ENCODE assay signal across 2 cellular contexts in the genomic region with DNA sequence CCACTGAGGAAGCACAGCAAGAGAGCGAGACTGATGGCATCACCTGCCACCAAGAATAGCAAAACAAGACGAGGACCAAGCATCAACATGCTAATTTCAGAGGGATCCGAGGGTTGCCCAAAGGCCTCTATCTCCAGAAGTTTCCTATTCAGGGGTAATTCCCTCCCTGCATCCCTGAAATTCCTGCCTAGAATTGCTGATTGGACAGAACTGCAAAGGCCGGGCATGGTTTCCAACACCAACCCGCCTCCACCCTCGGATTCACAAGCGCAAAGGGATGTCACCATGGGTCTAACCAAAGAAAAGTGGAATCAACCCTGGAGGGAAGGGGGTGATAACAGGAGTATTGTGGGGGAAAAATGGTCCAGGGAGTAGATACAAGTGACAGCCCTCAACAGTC.
TF ChIP-seq lines count a peak whose summit lies in the region.

No MANE protein-coding gene starts in this region.

TF ChIP-seq in A549, 52 proteins besides CTCF, POLR2A, EP300 and RAD21:
- peak; percentile 52 for TF ChIP-seq MAFK (IDR thresholded peaks at IDR 0.05; ENCODE audit: partially characterized antibody)
- TF ChIP-seq HOXB5 (CRISPR knock-in tag; IDR thresholded peaks at IDR 0.05), result no peak

TF ChIP-seq in H1, 55 proteins besides CTCF, POLR2A, EP300 and RAD21:
- TF ChIP-seq KDM1A (IDR thresholded peaks at IDR 0.05; ENCODE audit: borderline replicate concordance, low read length), result no peak
- no peak for TF ChIP-seq TBP (IDR thresholded peaks at IDR 0.05; ENCODE audit: low read depth, low read length)
- TF ChIP-seq BACH1 (IDR thresholded peaks at IDR 0.05; ENCODE audit: low read length), result no peak
- no peak for TF ChIP-seq ASH2L (IDR thresholded peaks at IDR 0.05; ENCODE audit: low read length)
- no peak for TF ChIP-seq CEBPB (IDR thresholded peaks at IDR 0.05; ENCODE audit: low read depth, low read length)
- TF ChIP-seq POU5F1 (IDR thresholded peaks at IDR 0.05; ENCODE audit: low read depth, low read length), result no peak
- no peak for TF ChIP-seq ATF2 (IDR thresholded peaks at IDR 0.05; ENCODE audit: low read length)
- no peak for TF ChIP-seq PHF8 (conservative IDR thresholded peaks at IDR 0.05; ENCODE audit: low read depth, low read length)
- TF ChIP-seq SP1 (IDR thresholded peaks at IDR 0.05; ENCODE audit: low read depth, low read length), result no peak
- TF ChIP-seq TAF1 (IDR thresholded peaks at IDR 0.05; ENCODE audit: low read depth, low read length), result no peak
- no peak for TF ChIP-seq CBX8 (IDR thresholded peaks at IDR 0.05; ENCODE audit: borderline replicate concordance, low read depth, low read length)
- no peak for TF ChIP-seq ZNF274 (IDR thresholded peaks at IDR 0.05; ENCODE audit: borderline replicate concordance, extremely low read depth, low read length)
- no peak for TF ChIP-seq SUZ12 (IDR thresholded peaks at IDR 0.05; ENCODE audit: low read length)
- TF ChIP-seq JUND (IDR thresholded peaks at IDR 0.05; ENCODE audit: low read length), result no peak
- no peak for TF ChIP-seq GABPA (IDR thresholded peaks at IDR 0.05; ENCODE audit: borderline replicate concordance, insufficient read depth, low read length)
- TF ChIP-seq RFX5 (IDR thresholded peaks at IDR 0.05; ENCODE audit: borderline replicate concordance, low read depth, low read length), result no peak
- no peak for TF ChIP-seq SRF (IDR thresholded peaks at IDR 0.05; ENCODE audit: low read depth, low read length)
- no peak for TF ChIP-seq CBX5 (IDR thresholded peaks at IDR 0.05; ENCODE audit: low read depth, low read length)
- no peak for TF ChIP-seq TCF12 (IDR thresholded peaks at IDR 0.05; ENCODE audit: low read depth, low read length)
TF ChIP-seq in H1: peak in this region for 0.
